ENCODE assay signal across 22 cellular contexts in the genomic region with DNA sequence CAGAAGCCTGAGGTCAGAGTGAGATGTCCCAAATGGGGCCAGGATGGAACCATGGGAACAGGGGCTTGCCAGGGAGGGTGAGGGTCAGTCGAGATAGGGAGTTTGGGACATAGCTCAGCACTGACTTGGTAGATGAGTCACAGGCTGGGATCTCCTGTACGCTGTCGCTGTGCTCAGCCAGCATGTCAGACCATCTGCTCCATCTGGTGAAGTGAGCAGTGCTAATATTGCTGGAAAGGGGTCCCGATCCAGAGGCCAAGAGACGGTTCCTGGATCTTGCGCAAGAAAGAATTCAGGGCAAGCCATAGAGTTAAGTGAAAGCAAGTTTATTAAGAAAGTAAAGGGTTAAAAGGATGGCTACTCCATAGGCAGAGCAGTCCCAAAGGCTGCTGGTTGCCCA.
A peak's percentile ranks its signal among the peaks of the same experiment; 100 is the strongest.
DNase-seq lines count a peak whose midpoint lies in the region; ATAC-seq, FAIRE-seq and TF ChIP-seq lines count a peak whose summit lies in the region.
"Had no signal": no experiment of that assay in that cellular context is flagged by ENCODE, and none has a peak within 500 bp of the region (broad histone marks: within the 10 kb centered on the region; RNA-seq: fewer than 3 reads in every experiment).

No MANE protein-coding gene starts in this region.

- intact Hi-C loops in stomach (cut with DNase I; ENCODE audit: low total_unique reads) = no loop called here

- no peak for TF ChIP-seq POLR2A in stomach (IDR thresholded peaks at IDR 0.05)

- 72 to 83% (median 81%) methylated on average over 6 of the region's 6 CpGs for WGBS in stomach, 5 donors

- H3K27me3 ChIP-seq in stomach = no peaks in the 10 kb centered on the region
- H3K27me3 ChIP-seq: BLaER1 treated with 17β-estradiol and CSF1 and Interleukin-3, amounts not matched to agents 10 nM and 100 nM had no signal

- no peak overlapping the region for H3K27ac ChIP-seq in stomach
- H3K27ac ChIP-seq: BLaER1 treated with 17β-estradiol and CSF1 and Interleukin-3, amounts not matched to agents 10 nM and 100 nM; KMS-11; RWPE1; skin epidermis had no signal

- ATAC-seq in HG03175 (IDR thresholded peaks at IDR 0.05; ENCODE audit: unreplicated experiment) = no peak
- ATAC-seq: effector memory CD8-positive, alpha-beta T cell; HCT116 had no signal

- TF ChIP-seq CTCF in fibroblast of mammary gland (conservative IDR thresholded peaks at IDR 0.05; ENCODE audit: control insufficient read depth, insufficient read depth, low read depth, low read length) (no peak), stomach (IDR thresholded peaks at IDR 0.05) (no peak)

- no peaks in the 10 kb centered on the region for H3K36me3 ChIP-seq in stomach
- H3K36me3 ChIP-seq: BLaER1 treated with 17β-estradiol and CSF1 and Interleukin-3, amounts not matched to agents 10 nM and 100 nM had no signal

- no peak overlapping the region for H3K4me3 ChIP-seq in fibroblast of mammary gland (ENCODE audit: control insufficient read depth, low read depth, low read length)
- no peak overlapping the region for H3K4me3 ChIP-seq in stomach
- H3K4me3 ChIP-seq: BLaER1 treated with 17β-estradiol and CSF1 and Interleukin-3, amounts not matched to agents 10 nM and 100 nM; skin epidermis had no signal

- peak; percentile 18 for DNase-seq in ELF-1 (ENCODE audit: low read depth, low spot score)
- DNase-seq in RCC 7860 (ENCODE audit: low spot score) = peak; percentile 60
- DNase-seq in fibroblast of mammary gland (ENCODE audit: low read depth) = peak; percentile 82
- peak; percentile 9 for DNase-seq in pons (ENCODE audit: low spot score)
- no peak for DNase-seq in foreskin melanocyte
- DNase-seq in stomach = no peak
- DNase-seq in DMS79 (lab: John Stamatoyannopoulos, UW) = no peak
- DNase-seq: activated CD4-positive, alpha-beta T cell treated with anti-CD3 and anti-CD28 coated beads for 1 hour; activated naive CD4-positive, alpha-beta T cell; effector memory CD8-positive, alpha-beta T cell; midbrain; NCI-H187 treated with DMSO at 0.1 percent for 48 hours; nucleus accumbens; stimulated activated naive CD4-positive, alpha-beta T cell treated with Interleukin-2 at 50 U/mL for 16 hours; T-helper 1 cell had no signal

- TF ChIP-seq EP300 in stomach (IDR thresholded peaks at IDR 0.05) = no peak

- H3K9me3 ChIP-seq in stomach = no peaks in the 10 kb centered on the region
- H3K9me3 ChIP-seq: BLaER1 treated with 17β-estradiol and CSF1 and Interleukin-3, amounts not matched to agents 10 nM and 100 nM had no signal

- no peak for FAIRE-seq in RCC 7860 (lab: Jason Lieb, UNC)
- FAIRE-seq: frontal cortex had no signal

- peaks cover 0 to 9% (median 4%) of the 10 kb centered on the region in 4 donors for H3K4me1 ChIP-seq in stomach

Comparison
In these comparisons a context has a peak if more than half of its experiments do, and no peak if none do; other contexts are left out.
1. DNase-seq: peak in ELF-1 (single experiment), RCC 7860 (single experiment), fibroblast of mammary gland (single experiment) and pons (single experiment); none in foreskin melanocyte (single experiment), stomach (single experiment) and DMS79 (single experiment).